9 cellular contexts compared by ENCODE assay signal in the genomic region with DNA sequence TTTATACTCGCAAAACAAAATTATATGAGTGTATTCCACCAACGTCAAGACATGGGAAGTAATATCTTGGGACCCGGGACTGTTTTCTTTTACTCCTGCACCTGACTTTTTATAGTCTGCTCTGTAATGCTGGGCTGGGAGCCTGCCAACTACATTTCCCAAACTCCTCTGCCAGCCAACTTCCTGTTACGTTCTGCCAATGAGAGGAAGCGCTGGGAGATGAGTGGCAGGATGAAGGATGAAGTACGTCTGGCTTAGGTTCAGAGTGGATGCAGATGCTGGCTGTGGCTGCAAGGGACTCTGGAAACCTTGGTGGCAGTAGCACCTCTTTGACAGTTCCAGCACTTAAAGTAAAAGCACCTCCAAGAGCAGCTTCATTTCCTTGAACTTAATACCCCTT. TPM values are rescaled to one million over a fixed set of nuclear protein-coding genes. Genes with fewer than 3 reads are reported as not detected.
DNase-seq lines count a peak whose midpoint lies in the region; ATAC-seq and TF ChIP-seq lines count a peak whose summit lies in the region.
"Had no signal": no experiment of that assay in that cellular context is flagged by ENCODE, and none has a peak within 500 bp of the region (broad histone marks: within the 10 kb centered on the region; RNA-seq: fewer than 3 reads in every experiment).

No MANE protein-coding gene starts in this region.

- DNase-seq in DND-41 (peak; percentile 31), NB4 (ENCODE audit: low read depth) (peak; percentile 33), caudate nucleus (lab: John Stamatoyannopoulos, UW) (peak in 45 of 61 donors; percentile 3 to 72 (median 34)), midbrain (lab: John Stamatoyannopoulos, UW) (peak; percentile 49), NCI-H146 treated with DMSO at 0.1 percent for 48 hours (lab: John Stamatoyannopoulos, UW; ENCODE audit: unreplicated experiment) (no peak), spleen (no peak)

- no peak for TF ChIP-seq CTCF in DND-41 (IDR thresholded peaks at IDR 0.05; ENCODE audit: borderline replicate concordance, extremely low read depth, low read length, poor library complexity, severe bottlenecking)
- TF ChIP-seq CTCF in NB4 (IDR thresholded peaks at IDR 0.05; ENCODE audit: low read depth, low read length), result no peak
- no peak for TF ChIP-seq CTCF in spleen (IDR thresholded peaks at IDR 0.05 in 8 of 11, conservative IDR thresholded peaks at IDR 0.05 in 3 of 11)

- H2AFZ ChIP-seq in DND-41 (ENCODE audit: low read depth, low read length), result no peak overlapping the region

- H3K27me3 ChIP-seq in DND-41 (ENCODE audit: insufficient read depth, low read length, poor library complexity) (no peaks in the 10 kb centered on the region), spleen (replicated peaks in 1 of 7) (no peaks in the 10 kb centered on the region)
- H3K27me3 ChIP-seq: SJSA1 had no signal

- ATAC-seq in DND-41 (ENCODE audit: insufficient read depth, low read depth), result peak; percentile 80
- ATAC-seq in GM18858 (IDR thresholded peaks at IDR 0.05; ENCODE audit: unreplicated experiment), result no peak
- no peak for ATAC-seq in GM18505 (IDR thresholded peaks at IDR 0.05; ENCODE audit: unreplicated experiment)

- H3K79me2 ChIP-seq in DND-41 (ENCODE audit: insufficient read depth, low read length), result no peaks in the 10 kb centered on the region

- H3K4me2 ChIP-seq in DND-41 (ENCODE audit: insufficient read depth, low read length), result no peak overlapping the region

- H3K36me3 ChIP-seq in DND-41 (ENCODE audit: insufficient read depth, low read length), result peaks cover 89% of the 10 kb centered on the region
- peaks cover 0 to 89% (median 58%) of the 10 kb centered on the region in 6 donors for H3K36me3 ChIP-seq in spleen

- WGBS in spleen, 5 donors, result 55 to 75% (median 65%) methylated on average over 6 of the region's 6 CpGs

- H3K27ac ChIP-seq in DND-41 (ENCODE audit: low read length) (no peak overlapping the region), caudate nucleus (ENCODE audit: low read depth, low read length) (no peak overlapping the region), spleen (no peak overlapping the region)
- H3K27ac ChIP-seq: SJSA1 had no signal

- TF ChIP-seq POLR2A in NB4 (IDR thresholded peaks at IDR 0.05; ENCODE audit: extremely low read depth, insufficient read length) (no peak), spleen (IDR thresholded peaks at IDR 0.05) (no peak), GM18505 (IDR thresholded peaks at IDR 0.05; ENCODE audit: borderline replicate concordance, extremely low read depth, insufficient read depth, insufficient read length) (no peak)

- intact Hi-C loops in spleen (cut with DNase I; ENCODE audit: low total_unique reads), result no loop called here

- no peaks in the 10 kb centered on the region for H4K20me1 ChIP-seq in DND-41 (ENCODE audit: insufficient read depth, low read length)

- no peak overlapping the region for H3K4me3 ChIP-seq in DND-41 (ENCODE audit: low read depth in 1 of 2, low read length in 2 of 2)
- no peak overlapping the region for H3K4me3 ChIP-seq in NB4 (ENCODE audit: low read depth, low read length)
- no peak overlapping the region for H3K4me3 ChIP-seq in spleen
- H3K4me3 ChIP-seq: SJSA1 had no signal

- H3K4me1 ChIP-seq in DND-41 (ENCODE audit: insufficient read depth, low read length) (no peaks in the 10 kb centered on the region), spleen (peaks cover 0 to 26% (median 17%) of the 10 kb centered on the region in 6 donors)
- H3K4me1 ChIP-seq: SJSA1 had no signal

- H3K9me3 ChIP-seq in DND-41 (ENCODE audit: insufficient read depth, low read length, severe bottlenecking) (no peaks in the 10 kb centered on the region), spleen (no peaks in the 10 kb centered on the region)
- H3K9me3 ChIP-seq: SJSA1 had no signal

- no peak overlapping the region for H3K9ac ChIP-seq in DND-41 (ENCODE audit: low read depth, low read length)

RNA-seq across cellular contexts. Expression of a gene that starts 59.6 kb away (rescaled TPM):
- 10 to 100 TPM; 57.9 to 94.5 (median 74.2) TPM for total RNA-seq in spleen
- polyA plus RNA-seq in spleen, result 10 to 100 TPM; 11.6 to 17.1 (median 15.3) TPM

Comparison
In these comparisons a context has a peak if more than half of its experiments do, and no peak if none do; other contexts are left out.
1. DNase-seq: peak in DND-41 (single experiment), NB4 (single experiment), caudate nucleus (45 of 61) and midbrain (single experiment); none in NCI-H146 treated with DMSO at 0.1 percent for 48 hours (single experiment) and spleen (single experiment).